In genomic region chr5:111119856-111120255, GRCh38 we compare ENCODE assay signal across 26 cellular contexts.
DNase-seq lines count a peak whose midpoint lies in the region; ATAC-seq and FAIRE-seq lines count a peak whose summit lies in the region.
"Had no signal": no experiment of that assay in that cellular context is flagged by ENCODE, and none has a peak within 500 bp of the region (broad histone marks: within the 10 kb centered on the region; RNA-seq: fewer than 3 reads in every experiment).

No MANE protein-coding gene starts in this region.

- no peak for DNase-seq in activated CD4-positive, CD25-positive, alpha-beta regulatory T cell treated with anti-CD3 and anti-CD28 coated beads, Interleukin-2, amount 50 U/mL, for 72 hours
- DNase-seq in GM18507 (ENCODE audit: extremely low spot score, insufficient read length, low read depth) (no peak), substantia nigra (lab: John Stamatoyannopoulos, UW) (no peak), KBM-7 (no peak)
- DNase-seq: 8988T; activated CD4-positive, alpha-beta memory T cell treated with anti-CD3 and anti-CD28 coated beads for 36 hours; colonic mucosa; effector memory CD8-positive, alpha-beta T cell; foreskin fibroblast; GDM1; heart left ventricle; left cardiac atrium; mammary epithelial cell; NCI-H1105; NCI-H2081; SK-N-SH; stimulated activated CD4-positive, alpha-beta T cell treated with anti-CD3 and anti-CD28 coated beads, Interleukin-4, amount 100 ng/mL, for 4 hours; stomach; transverse colon; WERI-Rb-1 had no signal

- H3K27ac ChIP-seq in substantia nigra (ENCODE audit: low read depth, low read length, poor library complexity, severe bottlenecking) = no peak overlapping the region
- H3K27ac ChIP-seq: colonic mucosa, heart left ventricle, parathyroid adenoma, right atrium auricular region, stomach, transverse colon, WERI-Rb-1 had no signal

- FAIRE-seq in GM18507 (lab: Jason Lieb, UNC) = peak; percentile 21

- ATAC-seq in activated CD4-positive, CD25-positive, alpha-beta regulatory T cell treated with anti-CD3 and anti-CD28 coated beads, Interleukin-2, amount 50 U/mL, for 24 hours = peak; percentile 76 to 77
- ATAC-seq in GM21786 (IDR thresholded peaks at IDR 0.05; ENCODE audit: unreplicated experiment) (peak; percentile 61), HG03442 (IDR thresholded peaks at IDR 0.05; ENCODE audit: unreplicated experiment) (peak; percentile 37), HG02763 (IDR thresholded peaks at IDR 0.05; ENCODE audit: unreplicated experiment) (no peak)
- ATAC-seq: effector memory CD8-positive, alpha-beta T cell; heart left ventricle; left cardiac atrium had no signal

- in situ Hi-C loops in KBM-7 (cut with MboI; ENCODE audit: low pct_unique_long_range_greater_than_20kb, low sequenced_read_pairs) = no loop called here
